11 cellular contexts compared by ENCODE assay signal in genomic region chr1:9145021-9145668, GRCh38. TPM values are rescaled to one million over a fixed set of nuclear protein-coding genes. Genes with fewer than 3 reads are reported as not detected.
A peak's percentile ranks its signal among the peaks of the same experiment; 100 is the strongest.
DNase-seq lines count a peak whose midpoint lies in the region; ATAC-seq, FAIRE-seq and TF ChIP-seq lines count a peak whose summit lies in the region.
"Had no signal": no experiment of that assay in that cellular context is flagged by ENCODE, and none has a peak within 500 bp of the region (broad histone marks: within the 10 kb centered on the region; RNA-seq: fewer than 3 reads in every experiment).

No MANE protein-coding gene starts in this region.

- no TSS peak for BruUV-seq in Panc1 (replicated peaks; lab: Mats Ljungman, UMichigan)

- DNase-seq in AG08396 (ENCODE audit: low spot score): peak; percentile 47
- DNase-seq in Panc1 (ENCODE audit: low read depth, low spot score): no peak
- peak; percentile 50 for DNase-seq in fibroblast of pulmonary artery (ENCODE audit: low read depth)
- DNase-seq in GM19239 (ENCODE audit: insufficient read length, low spot score): no peak
- no peak for DNase-seq in erythroblast (lab: John Stamatoyannopoulos, UW)
- DNase-seq in middle frontal gyrus (ENCODE audit: extremely low spot score, low spot score): no peak
- DNase-seq: effector CD4-positive, alpha-beta T cell; NCI-H1417 treated with DMSO at 0.1 percent for 48 hours had no signal

- H3K36me3 ChIP-seq in Panc1 (ENCODE audit: control insufficient read depth, insufficient read depth, low read length): no peaks in the 10 kb centered on the region

- no peak for FAIRE-seq in GM19239 (lab: Jason Lieb, UNC)
- FAIRE-seq: keratinocyte had no signal

- no peaks in the 10 kb centered on the region for H3K4me1 ChIP-seq in Panc1 (ENCODE audit: control insufficient read depth, insufficient read depth, low read length)

- ATAC-seq in GM18907 (IDR thresholded peaks at IDR 0.05; ENCODE audit: unreplicated experiment) (peak; percentile 53), Panc1 (0 out of 2 replicates have a peak, but pooled peaks have one; percentile 51), GM21737 (IDR thresholded peaks at IDR 0.05; ENCODE audit: unreplicated experiment) (no peak)

- TF ChIP-seq POLR2A in erythroblast (IDR thresholded peaks at IDR 0.05; ENCODE audit: low read length): no peak

- POLR2A ChIA-PET in Panc1 (lab: Charles Lee): interaction anchor here (0.6 kb wide), 1 partner anchor 582 kb away, joined by 3 read pairs; no protein-coding TSS in a partner anchor

- H3K27ac ChIP-seq in Panc1 (ENCODE audit: low read length): no peak overlapping the region

- H3K4me3 ChIP-seq in Panc1 (ENCODE audit: low read depth in 2 of 2, low read length in 2 of 2): no peak overlapping the region
- H3K4me3 ChIP-seq in fibroblast of pulmonary artery (replicated peaks; ENCODE audit: low read depth, low read length): no peak overlapping the region

- TF ChIP-seq CTCF in Panc1 (IDR thresholded peaks at IDR 0.05) (no peak), fibroblast of pulmonary artery (IDR thresholded peaks at IDR 0.05; ENCODE audit: low read length, missing control alignments) (no peak)

- intact Hi-C loops in Panc1 (cut with micrococcal nuclease; ENCODE audit: unreplicated experiment): no loop called here

- H3K9me3 ChIP-seq in Panc1 (ENCODE audit: control insufficient read depth, insufficient read depth, low read depth, low read length): no peaks in the 10 kb centered on the region

- H3K27me3 ChIP-seq in Panc1 (ENCODE audit: control insufficient read depth, insufficient read depth, low read length): no peaks in the 10 kb centered on the region

- CTCF ChIA-PET in Panc1 (lab: Charles Lee): no interaction called here

- in situ Hi-C loops in Panc1 (cut with HindIII; ENCODE audit: low pct_unique_long_range_greater_than_20kb, low sequenced_read_pairs): no loop called here

RNA-seq across cellular contexts. Expression of gene GPR157, which starts 16.2 kb away (rescaled TPM):
- total RNA-seq in Panc1 (2021; ENCODE audit: unreplicated experiment): 19.8 TPM
- polyA plus RNA-seq in Panc1 (2012; ENCODE audit: insufficient read length): 33.9 TPM

Comparison
In these comparisons a context has a peak if more than half of its experiments do, and no peak if none do; other contexts are left out.
1. DNase-seq: peak in AG08396 (single experiment) and fibroblast of pulmonary artery (single experiment); none in Panc1 (single experiment), GM19239 (single experiment), erythroblast (0 of 2) and middle frontal gyrus (single experiment).